1 cellular context compared by ENCODE assay signal in genomic region chr12:39459027-39459434, GRCh38.
A peak's percentile ranks its signal among the peaks of the same experiment; 100 is the strongest.
TF ChIP-seq lines count a peak whose summit lies in the region.

No MANE protein-coding gene starts in this region.

TF ChIP-seq in K562, 482 proteins besides CTCF, POLR2A, EP300 and RAD21 (continued from another document and continues in another):
- TF ChIP-seq RREB1 (CRISPR knock-in tag; IDR thresholded peaks at IDR 0.05) (no peak), ZNF3 (CRISPR knock-in tag; IDR thresholded peaks at IDR 0.05) (no peak), ZNF740 (CRISPR knock-in tag; IDR thresholded peaks at IDR 0.05) (no peak), ZNF740 (tag; IDR thresholded peaks at IDR 0.05) (no peak), BRF2 (IDR thresholded peaks at IDR 0.05; ENCODE audit: borderline replicate concordance, insufficient read depth, insufficient read length) (no peak), ETS2 (tag; IDR thresholded peaks at IDR 0.05; ENCODE audit: borderline replicate concordance, poor library complexity, severe bottlenecking) (no peak), YY1 (IDR thresholded peaks at IDR 0.05; ENCODE audit: borderline replicate concordance in 1 of 3, control insufficient read depth in 1 of 3, extremely low read depth in 1 of 3, insufficient read depth in 3 of 3, insufficient read length in 1 of 3, insufficient replicate concordance in 2 of 3, low read depth in 1 of 3, low read length in 2 of 3) (no peak), HINFP (tag; conservative IDR thresholded peaks at IDR 0.05; ENCODE audit: low read depth) (no peak), SMARCE1 (IDR thresholded peaks at IDR 0.05) (no peak), ZNF143 (CRISPR knock-in tag; IDR thresholded peaks at IDR 0.05) (no peak), SAFB (IDR thresholded peaks at IDR 0.05; ENCODE audit: borderline replicate concordance, low read depth, low read length) (no peak), E2F4 (CRISPR knock-in tag; IDR thresholded peaks at IDR 0.05; ENCODE audit: low read depth) (no peak), ZNF354B (CRISPR knock-in tag; IDR thresholded peaks at IDR 0.05) (no peak), ARID4B (CRISPR knock-in tag; IDR thresholded peaks at IDR 0.05) (no peak), ZBTB40 (IDR thresholded peaks at IDR 0.05) (no peak), ZBTB40 (CRISPR knock-in tag; IDR thresholded peaks at IDR 0.05) (no peak), EWSR1 (IDR thresholded peaks at IDR 0.05; ENCODE audit: borderline replicate concordance, low read depth, partially characterized antibody) (no peak), GABPB1 (CRISPR knock-in tag; IDR thresholded peaks at IDR 0.05) (no peak), HMG20A (CRISPR knock-in tag; conservative IDR thresholded peaks at IDR 0.05) (no peak), MCM5 (IDR thresholded peaks at IDR 0.05; ENCODE audit: low read depth) (no peak), TBP (optimal IDR thresholded peaks at IDR 0.05; ENCODE audit: low read depth, low read length) (no peak), CREM (IDR thresholded peaks at IDR 0.05; ENCODE audit: low read depth) (peak; percentile 6; the same call in 1 of the 2 replicates), PHB (CRISPR knock-in tag; IDR thresholded peaks at IDR 0.05) (no peak), HLTF (IDR thresholded peaks at IDR 0.05) (no peak), SMC3 (conservative IDR thresholded peaks at IDR 0.05; ENCODE audit: insufficient read depth, low read depth, low read length) (no peak), TOE1 (IDR thresholded peaks at IDR 0.05; ENCODE audit: borderline replicate concordance) (no peak; the same call in 1 of the 2 replicates), TOE1 (CRISPR knock-in tag; IDR thresholded peaks at IDR 0.05; ENCODE audit: borderline replicate concordance, low read depth) (no peak), MXD1 (CRISPR knock-in tag; IDR thresholded peaks at IDR 0.05; ENCODE audit: borderline replicate concordance, poor library complexity, severe bottlenecking) (no peak), JUN (IDR thresholded peaks at IDR 0.05; ENCODE audit: borderline replicate concordance, low read depth, low read length) (peak; percentile 70; the same call in 1 of the 2 replicates), JUN (CRISPR knock-in tag; IDR thresholded peaks at IDR 0.05; ENCODE audit: borderline replicate concordance) (no peak), CBX5 (IDR thresholded peaks at IDR 0.05; ENCODE audit: borderline replicate concordance, low read depth) (no peak)
